Comparison of ENCODE assay signal across 21 cellular contexts in the genomic region with DNA sequence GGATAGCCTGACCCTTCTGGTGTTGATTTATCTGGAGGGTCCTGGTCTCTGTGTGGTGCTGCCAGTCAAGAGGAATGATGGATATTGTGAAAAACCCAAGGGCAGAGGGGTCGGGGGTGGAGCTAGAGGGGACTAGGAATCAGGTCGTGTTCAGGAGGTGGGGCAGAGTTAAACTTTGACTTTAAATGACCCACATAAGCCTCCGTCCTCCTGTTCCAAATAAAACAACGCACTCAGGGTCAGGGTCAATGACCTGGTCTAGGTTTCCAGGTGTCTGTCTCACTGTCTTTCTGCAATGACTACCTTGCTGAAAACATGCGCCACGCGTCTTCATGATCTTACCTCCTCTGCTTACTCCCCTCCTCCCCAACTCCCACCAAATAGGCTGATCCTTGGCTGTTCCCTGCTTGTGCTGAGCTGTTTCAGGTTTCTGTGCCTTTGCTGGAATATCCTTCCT. TPM values are rescaled to one million over a fixed set of nuclear protein-coding genes. Genes with fewer than 3 reads are reported as not detected.
DNase-seq lines count a peak whose midpoint lies in the region; ATAC-seq, FAIRE-seq and TF ChIP-seq lines count a peak whose summit lies in the region.
"Had no signal": no experiment of that assay in that cellular context is flagged by ENCODE, and none has a peak within 500 bp of the region (broad histone marks: within the 10 kb centered on the region; RNA-seq: fewer than 3 reads in every experiment).

No MANE protein-coding gene starts in this region.

- H3K4me3 ChIP-seq in kidney (ENCODE audit: low read length in 2 of 2) (no peak overlapping the region), upper lobe of left lung (no peak overlapping the region)
- H3K4me3 ChIP-seq: A549 had no signal

- H3K27ac ChIP-seq in kidney (ENCODE audit: low read depth in 2 of 2, low read length in 2 of 2) (no peak overlapping the region), upper lobe of left lung (peak overlapping the region in 3 of 4 donors; percentile 48 to 70 (median 69)), RWPE1 (no peak overlapping the region)
- H3K27ac ChIP-seq: A549 had no signal

- no peaks in the 10 kb centered on the region for H3K27me3 ChIP-seq in upper lobe of left lung

- CTCF ChIA-PET in RWPE1 (lab: Yijun Ruan, JAX): interaction anchor here (0.6 kb wide), 1 partner anchor 37 kb away, joined by 3 read pairs; no protein-coding TSS in a partner anchor

- no peak for FAIRE-seq in kidney (lab: Jason Lieb, UNC)
- FAIRE-seq: A549 had no signal

- WGBS in upper lobe of left lung, 2 donors: 60 to 78% methylated on average over 7 of the region's 7 CpGs

- TF ChIP-seq CTCF in kidney (IDR thresholded peaks at IDR 0.05; ENCODE audit: borderline replicate concordance, extremely low read depth, insufficient read depth) (no peak), nephron progenitor cell (IDR thresholded peaks at IDR 0.05) (no peak), upper lobe of left lung (IDR thresholded peaks at IDR 0.05) (no peak), RWPE1 (conservative IDR thresholded peaks at IDR 0.05; ENCODE audit: low read depth) (no peak)

- TF ChIP-seq EP300 in upper lobe of left lung (IDR thresholded peaks at IDR 0.05): no peak

- H3K9me3 ChIP-seq in kidney (ENCODE audit: control insufficient read depth in 1 of 2, low read length in 2 of 2) (no peaks in the 10 kb centered on the region), upper lobe of left lung (no peaks in the 10 kb centered on the region)
- H3K9me3 ChIP-seq: BE2C had no signal

- intact Hi-C loops in kidney (cut with DNase I) (no loop called here), head of caudate nucleus (cut with DNase I) (no loop called here)

- H3K36me3 Mint-ChIP-seq in nephron progenitor cell (ENCODE audit: low read depth): peaks cover 9% of the 10 kb centered on the region

- H3K4me1 ChIP-seq in kidney (ENCODE audit: control insufficient read depth in 1 of 2, insufficient read depth in 1 of 2, low read depth in 1 of 2, low read length in 2 of 2) (peaks cover 8 to 11% of the 10 kb centered on the region in 2 donors), upper lobe of left lung (peaks cover 5 to 34% (median 10%) of the 10 kb centered on the region in 4 donors)
- H3K4me1 ChIP-seq: A549, BE2C had no signal

- H3K9ac ChIP-seq in kidney (ENCODE audit: low read length in 2 of 2): no peak overlapping the region
- H3K9ac ChIP-seq: SK-N-SH had no signal

- peak; percentile 60 for DNase-seq in HuH-7 (ENCODE audit: low spot score)
- peak; percentile 22 for DNase-seq in kidney
- DNase-seq in nephron progenitor cell: no peak
- DNase-seq in upper lobe of left lung: no peak
- no peak for DNase-seq in iPS-NIHi11 (ENCODE audit: low spot score)
- DNase-seq in RWPE1 (ENCODE audit: low spot score): no peak
- DNase-seq in head of caudate nucleus: no peak
- DNase-seq: BE2C, DMS79, HCEC 1CT, MM.1S, NCI-H1092, NCI-H146, NCI-H2029, NCI-H2227 treated with DMSO at 0.1 percent for 48 hours, NCI-H510A treated with DMSO at 0.1 percent for 48 hours, NCI-H748 treated with DMSO at 0.1 percent for 48 hours, SIG-M5, SK-N-SH had no signal

- H3K27ac Mint-ChIP-seq in nephron progenitor cell: peak overlapping the region; percentile 23

- H3K4me3 Mint-ChIP-seq in nephron progenitor cell: no peak overlapping the region

- H3K36me3 ChIP-seq in kidney (ENCODE audit: control insufficient read depth in 1 of 2, insufficient read depth in 2 of 2, low read length in 2 of 2) (no peaks in the 10 kb centered on the region), upper lobe of left lung (no peaks in the 10 kb centered on the region)
- H3K36me3 ChIP-seq: BE2C had no signal

- TF ChIP-seq POLR2A in upper lobe of left lung (IDR thresholded peaks at IDR 0.05): no peak

- H3K4me1 Mint-ChIP-seq in nephron progenitor cell: peaks cover 30% of the 10 kb centered on the region

- H3K27me3 Mint-ChIP-seq in nephron progenitor cell (ENCODE audit: low read depth, poor library complexity): peaks cover 29% of the 10 kb centered on the region

- POLR2A ChIA-PET in RWPE1 (lab: Yijun Ruan, JAX; ENCODE audit: low non-redundant PET): no interaction called here

- peaks cover 14% of the 10 kb centered on the region for H3K9me3 Mint-ChIP-seq in nephron progenitor cell

- no peak for ATAC-seq in upper lobe of left lung (ENCODE audit: low FRiP score in 2 of 2)
- ATAC-seq: A549 had no signal

RNA-seq across cellular contexts. Expression of gene AOC3, which starts 14.7 kb away (rescaled TPM):
- total RNA-seq in kidney: 40.6 TPM
- polyA plus RNA-seq in kidney (ENCODE audit: insufficient read depth, low read depth, low replicate concordance): 15.1 TPM
- 100 to 1,000 TPM in 4 of 6 donors, 10 to 100 TPM in 2; 76.9 to 210 (median 111) TPM for total RNA-seq in upper lobe of left lung

RNA-seq across cellular contexts. Expression of gene AOC2, which starts 21.3 kb away (rescaled TPM):
- total RNA-seq in kidney: 1.2 TPM
- polyA plus RNA-seq in kidney (ENCODE audit: insufficient read depth, low read depth, low replicate concordance): 0.58 TPM
- 1 to 10 TPM; 1.5 to 5.2 (median 2.9) TPM for total RNA-seq in upper lobe of left lung

RNA-seq across cellular contexts. Expression of gene PSME3, which starts 32.5 kb away (rescaled TPM):
- total RNA-seq in kidney (115 TPM), upper lobe of left lung (100 to 1,000 TPM in 1 of 6 donors, 10 to 100 TPM in 5; 67.5 to 102 (median 75.8) TPM)
- 60.3 TPM for polyA plus RNA-seq in kidney (ENCODE audit: insufficient read depth, low read depth, low replicate concordance)

RNA-seq across cellular contexts. Expression of gene G6PC1, which starts 34.9 kb away (rescaled TPM):
- 0.16 TPM for total RNA-seq in kidney
- 10.5 TPM for polyA plus RNA-seq in kidney (ENCODE audit: insufficient read depth, low read depth, low replicate concordance)
- total RNA-seq in upper lobe of left lung: not detected
- total RNA-seq: LHCN-M2 had no signal
- polyA plus RNA-seq: A549, SK-N-SH had no signal

RNA-seq across cellular contexts. Expression of gene BECN1, which starts 41.6 kb away (rescaled TPM):
- total RNA-seq in kidney: 95.1 TPM
- 65.9 TPM for polyA plus RNA-seq in kidney (ENCODE audit: insufficient read depth, low read depth, low replicate concordance)
- 100 to 1,000 TPM in 3 of 6 donors, 10 to 100 TPM in 3; 83.0 to 167 (median 101) TPM for total RNA-seq in upper lobe of left lung

Comparison
In these comparisons a context has a peak if more than half of its experiments do, and no peak if none do; other contexts are left out.
1. DNase-seq: peak in HuH-7 (single experiment) and kidney (single experiment); none in nephron progenitor cell (single experiment), upper lobe of left lung (0 of 2), iPS-NIHi11 (single experiment), RWPE1 (single experiment) and head of caudate nucleus (0 of 42).
2. H3K27ac ChIP-seq: peak in upper lobe of left lung (3 of 4); none in kidney (0 of 2) and RWPE1 (single experiment).